18 cellular contexts compared by ENCODE assay signal in the genomic region with DNA sequence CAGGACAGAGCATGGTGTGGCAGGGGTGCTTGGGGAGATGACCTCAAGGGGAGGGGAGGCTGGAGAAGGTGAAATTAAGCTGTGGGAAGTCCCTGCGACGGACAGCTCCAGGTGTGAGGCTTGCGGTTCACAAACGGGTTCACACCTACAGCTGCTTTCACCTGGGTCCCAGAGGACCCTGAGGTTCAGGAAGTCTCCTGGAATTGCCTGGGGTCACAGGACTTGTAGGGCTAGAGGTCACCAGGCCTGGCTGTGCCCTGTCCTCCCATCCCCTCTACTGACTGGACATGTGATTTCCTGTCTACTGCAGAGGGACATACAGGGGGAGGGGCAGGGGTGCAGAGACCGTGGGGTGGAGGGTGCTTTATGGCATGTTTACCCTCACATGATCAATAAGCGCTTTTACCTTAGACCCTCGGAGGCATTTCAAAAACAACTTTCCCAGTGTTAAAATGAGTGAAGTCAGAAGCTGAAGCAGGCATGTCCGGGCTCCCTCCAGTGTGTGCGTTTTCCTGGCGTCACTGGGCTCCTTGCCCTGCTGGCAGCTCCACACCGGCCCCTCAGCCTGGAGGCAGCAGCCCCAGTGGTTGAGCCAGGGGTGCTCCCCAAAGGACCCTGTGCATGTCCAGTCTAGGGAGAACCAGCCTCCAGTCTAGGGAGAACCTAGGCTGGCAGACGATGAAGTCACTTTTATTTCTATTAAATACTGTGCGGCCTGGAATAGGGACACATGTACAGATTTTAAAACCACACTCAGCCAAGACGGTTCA.
"Had no signal": no experiment of that assay in that cellular context is flagged by ENCODE, and none has a peak within 500 bp of the region (broad histone marks: within the 10 kb centered on the region; RNA-seq: fewer than 3 reads in every experiment).

No MANE protein-coding gene starts in this region.

- H3K4me3 ChIP-seq: lung, tibial nerve, uterus had no signal

- H3K27me3 ChIP-seq: tibial nerve, uterus had no signal

- H3K4me1 ChIP-seq: uterus had no signal

- H3K27ac ChIP-seq: tibial nerve, uterus had no signal

- ATAC-seq: activated CD8-positive, alpha-beta memory T cell treated with anti-CD3 and anti-CD28 coated beads, Interleukin-2, amount 10 ng/mL, durations not matched to agents 7 days and 5 days; esophagus mucosa; left cardiac atrium had no signal

- DNase-seq: activated CD4-positive, alpha-beta memory T cell treated with anti-CD3 and anti-CD28 coated beads for 36 hours; activated CD8-positive, alpha-beta memory T cell treated with anti-CD3 and anti-CD28 coated beads, Interleukin-2, amount 10 ng/mL, durations not matched to agents 7 days and 5 days; activated naive CD4-positive, alpha-beta T cell treated with anti-CD3 and anti-CD28 coated beads for 36 hours; activated T-cell treated with anti-CD3 and anti-CD28 coated beads, Interleukin-2, amount 50 U/mL, for 24 hours; central memory CD4-positive, alpha-beta T cell; immature natural killer cell; left cardiac atrium; midbrain; nephron progenitor cell; occipital lobe; retina; stimulated activated CD4-positive, alpha-beta T cell treated with anti-CD3 and anti-CD28 coated beads, Interleukin-2, amount 100 ng/mL, for 24 hours; stimulated activated naive CD4-positive, alpha-beta T cell treated with Interleukin-2 at 50 U/mL for 16 hours; T-helper 2 cell; uterus had no signal

- H3K9me3 ChIP-seq: tibial nerve, uterus had no signal
